Comparison of ENCODE assay signal across 23 cellular contexts in genomic region chr7:96657347-96658010, GRCh38. TPM values are rescaled to one million over a fixed set of nuclear protein-coding genes. Genes with fewer than 3 reads are reported as not detected.
DNase-seq lines count a peak whose midpoint lies in the region; ATAC-seq and FAIRE-seq lines count a peak whose summit lies in the region.
"Had no signal": no experiment of that assay in that cellular context is flagged by ENCODE, and none has a peak within 500 bp of the region (broad histone marks: within the 10 kb centered on the region; RNA-seq: fewer than 3 reads in every experiment).

No MANE protein-coding gene starts in this region.

- ATAC-seq in Right ventricle myocardium inferior (no peak), GM19328 (IDR thresholded peaks at IDR 0.05; ENCODE audit: unreplicated experiment) (no peak)
- ATAC-seq: heart left ventricle, Panc1, right lobe of liver had no signal

- H3K4me1 ChIP-seq in NT2/D1 (ENCODE audit: insufficient read depth, insufficient read length), result peaks cover 3% of the 10 kb centered on the region
- H3K4me1 ChIP-seq: BLaER1, heart left ventricle, uterus had no signal

- DNase-seq in NCI-H748 (lab: John Stamatoyannopoulos, UW; ENCODE audit: unreplicated experiment) (peak; percentile 85), NCI-H748 treated with DMSO at 0.1 percent for 48 hours (lab: John Stamatoyannopoulos, UW) (no peak), NT2/D1 (ENCODE audit: low read depth, low spot score) (peak; percentile 20), iPS DF 19.7 (ENCODE audit: low read depth, low spot score) (peak; percentile 12), urothelium cell line (ENCODE audit: low spot score) (peak; percentile 23), Right ventricle myocardium inferior (ENCODE audit: missing footprints) (no peak), ureter (ENCODE audit: low spot score) (no peak)
- DNase-seq: activated CD8-positive, alpha-beta memory T cell treated with anti-CD3 and anti-CD28 coated beads, Interleukin-2, amount 50 U/mL, for 48 hours; brain microvascular endothelial cell; GF-D8; heart left ventricle; right lobe of liver; stimulated activated CD4-positive, alpha-beta T cell treated with anti-CD3 and anti-CD28 coated beads, Interleukin-15, amount 100 ng/mL, for 24 hours; uterus had no signal

- no peak overlapping the region for H3K4me3 ChIP-seq in NT2/D1 (ENCODE audit: insufficient read length, low read depth)
- H3K4me3 ChIP-seq: BLaER1, heart left ventricle, lung, right lobe of liver, SK-N-MC, uterus had no signal

- H3K36me3 ChIP-seq in NT2/D1 (ENCODE audit: insufficient read depth, insufficient read length, low read length), result peaks cover 3% of the 10 kb centered on the region
- H3K36me3 ChIP-seq: BLaER1, brain microvascular endothelial cell, heart left ventricle, right lobe of liver, uterus had no signal

- peaks cover under 1% of the 10 kb centered on the region; the same call in 1 of the 2 replicates for H3K9me3 ChIP-seq in NT2/D1 (ENCODE audit: insufficient read depth, low read length)
- H3K9me3 ChIP-seq: BLaER1, uterus had no signal

- no peaks in the 10 kb centered on the region for H3K27me3 ChIP-seq in NT2/D1 (ENCODE audit: insufficient read depth, insufficient read length)
- H3K27me3 ChIP-seq: BLaER1, brain microvascular endothelial cell, heart left ventricle, right lobe of liver, uterus had no signal

- intact Hi-C loops in Right ventricle myocardium inferior (cut with DNase I), result no loop called here

- FAIRE-seq in urothelium cell line (lab: Jason Lieb, UNC), result no peak
- FAIRE-seq: colon, D721Med, endometrium, H54 had no signal

- H3K9ac ChIP-seq in NT2/D1 (ENCODE audit: insufficient read length, low read depth), result no peak overlapping the region
- H3K9ac ChIP-seq: BLaER1 had no signal

RNA-seq across cellular contexts. Expression of gene SEM1, which starts 52.2 kb away (rescaled TPM):
- total RNA-seq in Right ventricle myocardium inferior (44.8 TPM), ureter (50.3 TPM)

Comparison
In these comparisons a context has a peak if more than half of its experiments do, and no peak if none do; other contexts are left out.
1. DNase-seq: peak in NCI-H748 (single experiment), NT2/D1 (single experiment), iPS DF 19.7 (single experiment) and urothelium cell line (single experiment); none in NCI-H748 treated with DMSO at 0.1 percent for 48 hours (single experiment), Right ventricle myocardium inferior (single experiment) and ureter (single experiment).